Comparison of ENCODE assay signal across 23 cellular contexts in genomic region chr15:71788646-71789579, GRCh38. TPM values are rescaled to one million over a fixed set of nuclear protein-coding genes. Genes with fewer than 3 reads are reported as not detected.
A peak's percentile ranks its signal among the peaks of the same experiment; 100 is the strongest.
DNase-seq lines count a peak whose midpoint lies in the region; ATAC-seq, FAIRE-seq and TF ChIP-seq lines count a peak whose summit lies in the region.
"Had no signal": no experiment of that assay in that cellular context is flagged by ENCODE, and none has a peak within 500 bp of the region (broad histone marks: within the 10 kb centered on the region; RNA-seq: fewer than 3 reads in every experiment).

No MANE protein-coding gene starts in this region.

- no peak for FAIRE-seq in HepG2 (lab: Jason Lieb, UNC)
- FAIRE-seq: GM12892, GM19239 had no signal

- no peak overlapping the region for H2BK5ac ChIP-seq in neuronal stem cell (ENCODE audit: low read length)

- H3K27ac ChIP-seq in HepG2 (ENCODE audit: extremely low read length, insufficient read depth, low read length) (no peak overlapping the region), upper lobe of right lung (no peak overlapping the region), neuronal stem cell (replicated peaks; ENCODE audit: low read length) (no peak overlapping the region)

- H3K9me3 Mint-ChIP-seq in stimulated activated effector memory CD8-positive, alpha-beta T cell treated with anti-CD3 and anti-CD28 coated beads, Interleukin-12 subunit alpha, Interleukin-12 subunit beta, amount 100 ng/mL, for 72 hours: no peaks in the 10 kb centered on the region
- H3K9me3 Mint-ChIP-seq: GM23338 had no signal

- no peak overlapping the region for H3K27ac Mint-ChIP-seq in stimulated activated effector memory CD8-positive, alpha-beta T cell treated with anti-CD3 and anti-CD28 coated beads, Interleukin-12 subunit alpha, Interleukin-12 subunit beta, amount 100 ng/mL, for 72 hours
- H3K27ac Mint-ChIP-seq: GM23338 had no signal

- no peak overlapping the region for H4K8ac ChIP-seq in neuronal stem cell (ENCODE audit: low read depth, low read length)

- H3K79me2 ChIP-seq in HepG2 (ENCODE audit: insufficient read depth, low read length): no peaks in the 10 kb centered on the region

- TF ChIP-seq RAD21 in HepG2 (CRISPR knock-in tag; IDR thresholded peaks at IDR 0.05): no peak

- POLR2A ChIA-PET in HepG2 (lab: Yijun Ruan, JAX): no interaction called here

- ATAC-seq in HepG2: no peak
- ATAC-seq in upper lobe of right lung: no peak
- ATAC-seq in stimulated activated effector memory CD8-positive, alpha-beta T cell treated with anti-CD3 and anti-CD28 coated beads, Interleukin-12 subunit alpha, Interleukin-12 subunit beta, amount 100 ng/mL, for 72 hours: no peak
- ATAC-seq: GM23338 had no signal

- H3K79me1 ChIP-seq in neuronal stem cell (ENCODE audit: low read depth, low read length): no peaks in the 10 kb centered on the region

- no peak overlapping the region for H3K4me3 Mint-ChIP-seq in stimulated activated effector memory CD8-positive, alpha-beta T cell treated with anti-CD3 and anti-CD28 coated beads, Interleukin-12 subunit alpha, Interleukin-12 subunit beta, amount 100 ng/mL, for 72 hours
- H3K4me3 Mint-ChIP-seq: GM23338 had no signal

- H3K9ac ChIP-seq in HepG2 (ENCODE audit: insufficient read depth, low read depth, low read length): no peak overlapping the region
- H3K9ac ChIP-seq in neuronal stem cell (ENCODE audit: low read depth, low read length, poor library complexity): no peak overlapping the region

- peak; percentile 6 for DNase-seq in activated CD8-positive, alpha-beta memory T cell treated with anti-CD3 and anti-CD28 coated beads, Interleukin-2, amount 50 U/mL, for 48 hours
- no peak for DNase-seq in activated CD8-positive, alpha-beta memory T cell treated with anti-CD3 and anti-CD28 coated beads, Interleukin-2, amount 50 U/mL, for 4 hours
- peak; percentile 73 for DNase-seq in dermis blood vessel endothelial cell
- no peak for DNase-seq in HepG2 (ENCODE audit: low spot score)
- peak; percentile 34 for DNase-seq in upper lobe of right lung
- no peak for DNase-seq in neuronal stem cell (ENCODE audit: low spot score)
- no peak for DNase-seq in stimulated activated effector memory CD8-positive, alpha-beta T cell treated with anti-CD3 and anti-CD28 coated beads, Interleukin-12 subunit alpha, Interleukin-12 subunit beta, amount 100 ng/mL, for 72 hours (ENCODE audit: low spot score in 2 of 2)
- DNase-seq in NCI-H69 (lab: John Stamatoyannopoulos, UW): no peak
- DNase-seq: C1 segment of cervical spinal cord, DMS53, Karpas-422, MM.1S, NCI-H1105, NCI-H187, NCI-H2171, NCI-H446 treated with DMSO at 0.1 percent for 48 hours, NCI-H774, PC-9, SHP77 had no signal

- H3K4me1 ChIP-seq in HepG2 (ENCODE audit: insufficient read depth, low read length) (peaks cover 11% of the 10 kb centered on the region; the same call in 1 of the 2 replicates), upper lobe of right lung (no peaks in the 10 kb centered on the region), neuronal stem cell (ENCODE audit: control insufficient read depth in 2 of 2, insufficient read depth in 1 of 2, low read depth in 1 of 2, low read length in 2 of 2) (no peaks in the 10 kb centered on the region)

- TF ChIP-seq EP300 in HepG2 (IDR thresholded peaks at IDR 0.05; ENCODE audit: low read depth in 2 of 2, low read length in 2 of 2): no peak
- no peak for TF ChIP-seq EP300 in HepG2 (CRISPR knock-in tag; IDR thresholded peaks at IDR 0.05; ENCODE audit: borderline replicate concordance)

- WGBS in HepG2 (ENCODE audit: low lambda C conversion rate): 26% methylated on average over 15 of the region's 15 CpGs
- no CpG with 5 or more reads among the region's 15 CpGs for WGBS in neuronal stem cell (ENCODE audit: extremely low coverage in 2 of 2, insufficient read length in 2 of 2, insufficient replicate concordance in 1 of 2), 2 donors

- peak overlapping the region; percentile 4; the same call in 1 of the 2 replicates for H3K4me2 ChIP-seq in HepG2 (ENCODE audit: low read depth, low read length)
- H3K4me2 ChIP-seq in neuronal stem cell (ENCODE audit: insufficient read depth, low read length, poor library complexity, severe bottlenecking): no peak overlapping the region
- H3K4me2 ChIP-seq: GM23338 had no signal

- no peaks in the 10 kb centered on the region for H3K9me3 ChIP-seq in HepG2 (ENCODE audit: low read length)
- H3K9me3 ChIP-seq in upper lobe of right lung: no peaks in the 10 kb centered on the region
- no peaks in the 10 kb centered on the region for H3K9me3 ChIP-seq in neuronal stem cell (replicated peaks in 1 of 2; ENCODE audit: control insufficient read depth in 2 of 2, insufficient read depth in 1 of 2, low read depth in 1 of 2, low read length in 2 of 2)

- no peak overlapping the region for H2BK15ac ChIP-seq in neuronal stem cell (ENCODE audit: low read length)

- H3K4ac ChIP-seq in neuronal stem cell (ENCODE audit: low read length): no peak overlapping the region

- TF ChIP-seq POLR2A in HepG2 (IDR thresholded peaks at IDR 0.05; ENCODE audit: insufficient read depth in 1 of 2, low read depth in 2 of 2, low read length in 2 of 2): no peak

- H4K91ac ChIP-seq in neuronal stem cell (ENCODE audit: low read depth, low read length, poor library complexity): no peak overlapping the region

- CTCF ChIA-PET in HepG2 (lab: Yijun Ruan, JAX; ENCODE audit: low intra/inter-chr PET ratio, low total read pairs): no interaction called here

- no peak overlapping the region for H3K23ac ChIP-seq in neuronal stem cell (ENCODE audit: low read depth, low read length, poor library complexity)

- no peak overlapping the region for H2BK120ac ChIP-seq in neuronal stem cell (ENCODE audit: low read depth, low read length)

- TF ChIP-seq CTCF in HepG2 (CRISPR knock-in tag; IDR thresholded peaks at IDR 0.05) (no peak), upper lobe of right lung (IDR thresholded peaks at IDR 0.05) (no peak)

- no peak overlapping the region for H2AK5ac ChIP-seq in neuronal stem cell (ENCODE audit: low read depth, low read length)

- H3K14ac ChIP-seq in neuronal stem cell (ENCODE audit: low read length): no peak overlapping the region

- H3K27me3 ChIP-seq in HepG2 (ENCODE audit: control insufficient read depth in 1 of 2, insufficient read depth in 2 of 2, low read length in 2 of 2): peaks cover 0 to 18% of the 10 kb centered on the region in 2 experiments; a peak in 3 of 5 replicates
- no peaks in the 10 kb centered on the region for H3K27me3 ChIP-seq in upper lobe of right lung
- no peaks in the 10 kb centered on the region for H3K27me3 ChIP-seq in neuronal stem cell (ENCODE audit: control insufficient read depth in 3 of 3, insufficient read depth in 3 of 3, low read depth in 1 of 3, low read length in 3 of 3)

- no peaks in the 10 kb centered on the region for H3K36me3 Mint-ChIP-seq in stimulated activated effector memory CD8-positive, alpha-beta T cell treated with anti-CD3 and anti-CD28 coated beads, Interleukin-12 subunit alpha, Interleukin-12 subunit beta, amount 100 ng/mL, for 72 hours

- BruUV-seq in HepG2 (replicated peaks; lab: Mats Ljungman, UMichigan): no TSS peak

- no peaks in the 10 kb centered on the region for H3K36me3 ChIP-seq in HepG2 (replicated peaks in 1 of 2; ENCODE audit: control insufficient read depth in 1 of 2, insufficient read depth in 2 of 2, low read length in 2 of 2)
- H3K36me3 ChIP-seq in upper lobe of right lung: no peaks in the 10 kb centered on the region
- peaks cover 0 to 1% of the 10 kb centered on the region in 2 donors for H3K36me3 ChIP-seq in neuronal stem cell (replicated peaks in 1 of 2; ENCODE audit: control insufficient read depth in 2 of 2, insufficient read depth in 2 of 2, low read length in 2 of 2)

- H3K4me1 Mint-ChIP-seq in stimulated activated effector memory CD8-positive, alpha-beta T cell treated with anti-CD3 and anti-CD28 coated beads, Interleukin-12 subunit alpha, Interleukin-12 subunit beta, amount 100 ng/mL, for 72 hours: peaks cover 6% of the 10 kb centered on the region
- H3K4me1 Mint-ChIP-seq: GM23338 had no signal

- H3K4me3 ChIP-seq in HepG2 (replicated peaks in 1 of 3; ENCODE audit: insufficient read depth in 1 of 3, low read depth in 2 of 3, low read length in 3 of 3) (no peak overlapping the region), upper lobe of right lung (no peak overlapping the region), neuronal stem cell (ENCODE audit: low read length in 2 of 2) (no peak overlapping the region)
- H3K4me3 ChIP-seq: GM23338, PC-9 had no signal

- intact Hi-C loops in HepG2 (cut with micrococcal nuclease; ENCODE audit: unreplicated experiment): no loop called here
- intact Hi-C loops in upper lobe of right lung (cut with DNase I): no loop called here

- in situ Hi-C loops in HepG2 (cut with HindIII; ENCODE audit: extremely low pct_ligation_motif_present, low pct_unique_long_range_greater_than_20kb): no loop called here

- H2AFZ ChIP-seq in HepG2 (ENCODE audit: low read length) (no peak overlapping the region), neuronal stem cell (ENCODE audit: low read length) (no peak overlapping the region)
- H2AFZ ChIP-seq: GM23338, PC-9 had no signal

- H3K18ac ChIP-seq in neuronal stem cell (ENCODE audit: low read length): no peak overlapping the region

- H2BK12ac ChIP-seq in neuronal stem cell (ENCODE audit: low read length): no peak overlapping the region

- H4K20me1 ChIP-seq in HepG2 (ENCODE audit: insufficient read depth, low read length): no peaks in the 10 kb centered on the region

RNA-seq across cellular contexts. Expression of gene NR2E3, which starts 21.4 kb away (rescaled TPM):
- 0.05 TPM in 1 of 2 replicates, not detected in the other for total RNA-seq in dermis blood vessel endothelial cell
- total RNA-seq in HepG2 (2016; rRNA removed; fragmentation: Illumina TruSeq; extraction: Trizol): not detected in 2 replicates
- total RNA-seq in HepG2 (2016; cell fraction: cytosol; rRNA removed; fragmentation: Illumina TruSeq; extraction: Trizol; ENCODE audit: low read depth): not detected in 2 replicates
- not detected in 2 replicates for total RNA-seq in HepG2 (2016; cell fraction: insoluble cytoplasmic fraction; rRNA removed; fragmentation: Illumina TruSeq; extraction: Trizol)
- total RNA-seq in HepG2 (2016; cell fraction: membrane; rRNA removed; fragmentation: Illumina TruSeq; extraction: Trizol): not detected in 2 replicates
- not detected in 2 replicates for total RNA-seq in HepG2 (2016; cell fraction: nucleus; rRNA removed; fragmentation: Illumina TruSeq; extraction: Trizol)
- not detected in 2 replicates for polyA plus RNA-seq in HepG2 (2011; rRNA removed)
- not detected in 2 replicates for polyA plus RNA-seq in HepG2 (2011; cell fraction: cytosol; rRNA removed)
- polyA plus RNA-seq in HepG2 (2011; cell fraction: nucleus; rRNA removed): not detected in 2 replicates
- not detected in 2 replicates for polyA plus RNA-seq in HepG2 (2012)
- not detected in 2 replicates for polyA plus RNA-seq in HepG2 (2016; cell fraction: cytosol; fragmentation: Illumina TruSeq; extraction: Trizol; ENCODE audit: low read depth)
- polyA plus RNA-seq in HepG2 (2016; cell fraction: insoluble cytoplasmic fraction; fragmentation: Illumina TruSeq; extraction: Trizol; ENCODE audit: low read depth): not detected in 2 replicates
- not detected in 2 replicates for polyA plus RNA-seq in HepG2 (2016; cell fraction: membrane; fragmentation: Illumina TruSeq; extraction: Trizol; ENCODE audit: low read depth)
- polyA plus RNA-seq in HepG2 (2016; cell fraction: nucleus; fragmentation: Illumina TruSeq; extraction: Trizol; ENCODE audit: insufficient read depth, low read depth): not detected in 2 replicates
- polyA minus RNA-seq in HepG2 (2011; rRNA and poly(A)+ RNA removed; ENCODE audit: low replicate concordance): 0.35 TPM in 1 of 2 replicates, not detected in the other
- not detected in 2 replicates for polyA minus RNA-seq in HepG2 (2011; cell fraction: cytosol; rRNA and poly(A)+ RNA removed)
- polyA minus RNA-seq in HepG2 (2011; cell fraction: nucleus; rRNA and poly(A)+ RNA removed): not detected in 2 replicates
- 0.26 TPM for total RNA-seq in upper lobe of right lung
- polyA plus RNA-seq in neuronal stem cell (2013, experiment 1 of 2): 0.03 TPM
- polyA plus RNA-seq in neuronal stem cell (2013, experiment 2 of 2): 0.11 TPM
- total RNA-seq: A172 had no signal

Comparison
In these comparisons a context has a peak if more than half of its experiments do, and no peak if none do; other contexts are left out.
1. DNase-seq: peak in activated CD8-positive, alpha-beta memory T cell treated with anti-CD3 and anti-CD28 coated beads, Interleukin-2, amount 50 U/mL, for 48 hours (single experiment), dermis blood vessel endothelial cell (single experiment) and upper lobe of right lung (single experiment); none in activated CD8-positive, alpha-beta memory T cell treated with anti-CD3 and anti-CD28 coated beads, Interleukin-2, amount 50 U/mL, for 4 hours (single experiment), HepG2 (single experiment), neuronal stem cell (single experiment), stimulated activated effector memory CD8-positive, alpha-beta T cell treated with anti-CD3 and anti-CD28 coated beads, Interleukin-12 subunit alpha, Interleukin-12 subunit beta, amount 100 ng/mL, for 72 hours (0 of 2) and NCI-H69 (single experiment).